Comparison of ENCODE assay signal across 1 cellular context in genomic region chr7:20560325-20561180, GRCh38.
A peak's percentile ranks its signal among the peaks of the same experiment; 100 is the strongest.
TF ChIP-seq lines count a peak whose summit lies in the region.

No MANE protein-coding gene starts in this region.

TF ChIP-seq in HepG2, 621 proteins besides CTCF, POLR2A, EP300 and RAD21 (continued from another document and continues in another):
- TF ChIP-seq, protein P1, sequence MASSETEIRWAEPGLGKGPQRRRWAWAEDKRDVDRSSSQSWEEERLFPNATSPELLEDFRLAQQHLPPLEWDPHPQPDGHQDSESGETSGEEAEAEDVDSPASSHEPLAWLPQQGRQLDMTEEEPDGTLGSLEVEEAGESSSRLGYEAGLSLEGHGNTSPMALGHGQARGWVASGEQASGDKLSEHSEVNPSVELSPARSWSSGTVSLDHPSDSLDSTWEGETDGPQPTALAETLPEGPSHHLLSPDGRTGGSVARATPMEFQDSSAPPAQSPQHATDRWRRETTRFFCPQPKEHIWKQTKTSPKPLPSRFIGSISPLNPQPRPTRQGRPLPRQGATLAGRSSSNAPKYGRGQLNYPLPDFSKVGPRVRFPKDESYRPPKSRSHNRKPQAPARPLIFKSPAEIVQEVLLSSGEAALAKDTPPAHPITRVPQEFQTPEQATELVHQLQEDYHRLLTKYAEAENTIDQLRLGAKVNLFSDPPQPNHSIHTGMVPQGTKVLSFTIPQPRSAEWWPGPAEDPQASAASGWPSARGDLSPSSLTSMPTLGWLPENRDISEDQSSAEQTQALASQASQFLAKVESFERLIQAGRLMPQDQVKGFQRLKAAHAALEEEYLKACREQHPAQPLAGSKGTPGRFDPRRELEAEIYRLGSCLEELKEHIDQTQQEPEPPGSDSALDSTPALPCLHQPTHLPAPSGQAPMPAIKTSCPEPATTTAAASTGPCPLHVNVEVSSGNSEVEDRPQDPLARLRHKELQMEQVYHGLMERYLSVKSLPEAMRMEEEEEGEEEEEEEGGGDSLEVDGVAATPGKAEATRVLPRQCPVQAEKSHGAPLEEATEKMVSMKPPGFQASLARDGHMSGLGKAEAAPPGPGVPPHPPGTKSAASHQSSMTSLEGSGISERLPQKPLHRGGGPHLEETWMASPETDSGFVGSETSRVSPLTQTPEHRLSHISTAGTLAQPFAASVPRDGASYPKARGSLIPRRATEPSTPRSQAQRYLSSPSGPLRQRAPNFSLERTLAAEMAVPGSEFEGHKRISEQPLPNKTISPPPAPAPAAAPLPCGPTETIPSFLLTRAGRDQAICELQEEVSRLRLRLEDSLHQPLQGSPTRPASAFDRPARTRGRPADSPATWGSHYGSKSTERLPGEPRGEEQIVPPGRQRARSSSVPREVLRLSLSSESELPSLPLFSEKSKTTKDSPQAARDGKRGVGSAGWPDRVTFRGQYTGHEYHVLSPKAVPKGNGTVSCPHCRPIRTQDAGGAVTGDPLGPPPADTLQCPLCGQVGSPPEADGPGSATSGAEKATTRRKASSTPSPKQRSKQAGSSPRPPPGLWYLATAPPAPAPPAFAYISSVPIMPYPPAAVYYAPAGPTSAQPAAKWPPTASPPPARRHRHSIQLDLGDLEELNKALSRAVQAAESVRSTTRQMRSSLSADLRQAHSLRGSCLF (CRISPR knock-in tag; IDR thresholded peaks at IDR 0.05; ENCODE audit: borderline replicate concordance) = no peak
- TF ChIP-seq XRCC5 (optimal IDR thresholded peaks at IDR 0.05; ENCODE audit: low read length) (no peak), KDM5B (CRISPR knock-in tag; IDR thresholded peaks at IDR 0.05; ENCODE audit: borderline replicate concordance) (peak; percentile 46; the same call in 1 of the 2 replicates), ZNF18 (CRISPR knock-in tag; IDR thresholded peaks at IDR 0.05; ENCODE audit: insufficient replicate concordance) (no peak), GATAD2A (CRISPR knock-in tag; IDR thresholded peaks at IDR 0.05) (peak; percentile 28; the same call in 1 of the 2 replicates), ESRRA (CRISPR knock-in tag; IDR thresholded peaks at IDR 0.05; ENCODE audit: low read depth) (no peak), ZMYM2 (CRISPR knock-in tag; IDR thresholded peaks at IDR 0.05) (no peak), ZNF564 (CRISPR knock-in tag; IDR thresholded peaks at IDR 0.05) (no peak), ZSCAN31 (CRISPR knock-in tag; IDR thresholded peaks at IDR 0.05; ENCODE audit: low read depth) (no peak), RBAK (CRISPR knock-in tag; IDR thresholded peaks at IDR 0.05) (no peak), SALL2 (CRISPR knock-in tag; IDR thresholded peaks at IDR 0.05) (no peak), CCDC6 (CRISPR knock-in tag; IDR thresholded peaks at IDR 0.05) (no peak), DMAP1 (CRISPR knock-in tag; IDR thresholded peaks at IDR 0.05) (no peak), ZNF652 (CRISPR knock-in tag; IDR thresholded peaks at IDR 0.05; ENCODE audit: borderline replicate concordance, low read depth) (no peak), ZFP90 (CRISPR knock-in tag; IDR thresholded peaks at IDR 0.05; ENCODE audit: borderline replicate concordance) (no peak), GPN1 (CRISPR knock-in tag; IDR thresholded peaks at IDR 0.05; ENCODE audit: borderline replicate concordance) (no peak), ZBTB8A (CRISPR knock-in tag; IDR thresholded peaks at IDR 0.05; ENCODE audit: borderline replicate concordance, low read depth) (no peak), SKI (IDR thresholded peaks at IDR 0.05; ENCODE audit: partially characterized antibody) (no peak), MAFK (conservative IDR thresholded peaks at IDR 0.05 in 1 of 2, IDR thresholded peaks at IDR 0.05 in 1 of 2; ENCODE audit: low read length in 2 of 2) (no peak), KAT8 (CRISPR knock-in tag; IDR thresholded peaks at IDR 0.05) (peak; percentile 49; the same call in 1 of the 2 replicates), AGO1 (IDR thresholded peaks at IDR 0.05; ENCODE audit: low read depth, low read length, poor library complexity, severe bottlenecking) (no peak), ZNF792 (CRISPR knock-in tag; IDR thresholded peaks at IDR 0.05) (no peak), ZC3H13 (CRISPR knock-in tag; IDR thresholded peaks at IDR 0.05) (no peak), ZNF326 (CRISPR knock-in tag; IDR thresholded peaks at IDR 0.05; ENCODE audit: borderline replicate concordance) (no peak), KDM5A (IDR thresholded peaks at IDR 0.05; ENCODE audit: borderline replicate concordance, low read length) (no peak), GTF2F1 (IDR thresholded peaks at IDR 0.05; ENCODE audit: low read length) (no peak), HNF4A (CRISPR knock-in tag; IDR thresholded peaks at IDR 0.05) (no peak), ZNF317 (CRISPR knock-in tag; IDR thresholded peaks at IDR 0.05) (no peak), NFKB2 (CRISPR knock-in tag; IDR thresholded peaks at IDR 0.05; ENCODE audit: borderline replicate concordance) (no peak; the same call in 1 of the 2 replicates), ZNF577 (CRISPR knock-in tag; IDR thresholded peaks at IDR 0.05; ENCODE audit: borderline replicate concordance, low read depth) (no peak), GLI4 (CRISPR knock-in tag; IDR thresholded peaks at IDR 0.05; ENCODE audit: borderline replicate concordance) (no peak), PITX1 (CRISPR knock-in tag; IDR thresholded peaks at IDR 0.05) (no peak), ZNF709 (CRISPR knock-in tag; IDR thresholded peaks at IDR 0.05) (no peak), REPIN1 (CRISPR knock-in tag; IDR thresholded peaks at IDR 0.05; ENCODE audit: borderline replicate concordance, low read depth) (no peak), ZNF292 (CRISPR knock-in tag; IDR thresholded peaks at IDR 0.05; ENCODE audit: borderline replicate concordance, low read depth) (0 out of 2 replicates have a peak, but pooled peaks have one; percentile 45), KLF15 (CRISPR knock-in tag; IDR thresholded peaks at IDR 0.05; ENCODE audit: borderline replicate concordance) (no peak), ZNF142 (CRISPR knock-in tag; IDR thresholded peaks at IDR 0.05) (no peak), POGZ (CRISPR knock-in tag; IDR thresholded peaks at IDR 0.05) (0 out of 2 replicates have a peak, but pooled peaks have one; percentile 31), GATAD1 (CRISPR knock-in tag; IDR thresholded peaks at IDR 0.05) (no peak), HIVEP1 (CRISPR knock-in tag; IDR thresholded peaks at IDR 0.05) (peak; percentile 26; the same call in 1 of the 2 replicates)
- TF ChIP-seq, protein P2, sequence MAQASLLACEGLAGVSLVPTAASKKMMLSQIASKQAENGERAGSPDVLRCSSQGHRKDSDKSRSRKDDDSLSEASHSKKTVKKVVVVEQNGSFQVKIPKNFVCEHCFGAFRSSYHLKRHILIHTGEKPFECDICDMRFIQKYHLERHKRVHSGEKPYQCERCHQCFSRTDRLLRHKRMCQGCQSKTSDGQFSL (CRISPR knock-in tag; IDR thresholded peaks at IDR 0.05) = no peak
- TF ChIP-seq, protein P3, sequence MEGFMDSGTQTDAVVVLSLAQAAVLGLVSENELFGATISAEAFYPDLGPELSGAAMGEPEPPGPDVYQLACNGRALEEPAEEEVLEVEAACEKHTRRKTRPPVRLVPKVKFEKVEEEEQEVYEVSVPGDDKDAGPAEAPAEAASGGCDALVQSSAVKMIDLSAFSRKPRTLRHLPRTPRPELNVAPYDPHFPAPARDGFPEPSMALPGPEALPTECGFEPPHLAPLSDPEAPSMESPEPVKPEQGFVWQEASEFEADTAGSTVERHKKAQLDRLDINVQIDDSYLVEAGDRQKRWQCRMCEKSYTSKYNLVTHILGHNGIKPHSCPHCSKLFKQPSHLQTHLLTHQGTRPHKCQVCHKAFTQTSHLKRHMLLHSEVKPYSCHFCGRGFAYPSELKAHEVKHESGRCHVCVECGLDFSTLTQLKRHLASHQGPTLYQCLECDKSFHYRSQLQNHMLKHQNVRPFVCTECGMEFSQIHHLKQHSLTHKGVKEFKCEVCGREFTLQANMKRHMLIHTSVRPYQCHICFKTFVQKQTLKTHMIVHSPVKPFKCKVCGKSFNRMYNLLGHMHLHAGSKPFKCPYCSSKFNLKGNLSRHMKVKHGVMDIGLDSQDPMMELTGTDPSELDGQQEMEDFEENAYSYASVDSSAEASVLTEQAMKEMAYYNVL (CRISPR knock-in tag; IDR thresholded peaks at IDR 0.05; ENCODE audit: borderline replicate concordance) = no peak
- TF ChIP-seq, protein P4, sequence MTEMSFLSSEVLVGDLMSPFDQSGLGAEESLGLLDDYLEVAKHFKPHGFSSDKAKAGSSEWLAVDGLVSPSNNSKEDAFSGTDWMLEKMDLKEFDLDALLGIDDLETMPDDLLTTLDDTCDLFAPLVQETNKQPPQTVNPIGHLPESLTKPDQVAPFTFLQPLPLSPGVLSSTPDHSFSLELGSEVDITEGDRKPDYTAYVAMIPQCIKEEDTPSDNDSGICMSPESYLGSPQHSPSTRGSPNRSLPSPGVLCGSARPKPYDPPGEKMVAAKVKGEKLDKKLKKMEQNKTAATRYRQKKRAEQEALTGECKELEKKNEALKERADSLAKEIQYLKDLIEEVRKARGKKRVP (CRISPR knock-in tag; IDR thresholded peaks at IDR 0.05) = no peak
- TF ChIP-seq, protein P5, sequence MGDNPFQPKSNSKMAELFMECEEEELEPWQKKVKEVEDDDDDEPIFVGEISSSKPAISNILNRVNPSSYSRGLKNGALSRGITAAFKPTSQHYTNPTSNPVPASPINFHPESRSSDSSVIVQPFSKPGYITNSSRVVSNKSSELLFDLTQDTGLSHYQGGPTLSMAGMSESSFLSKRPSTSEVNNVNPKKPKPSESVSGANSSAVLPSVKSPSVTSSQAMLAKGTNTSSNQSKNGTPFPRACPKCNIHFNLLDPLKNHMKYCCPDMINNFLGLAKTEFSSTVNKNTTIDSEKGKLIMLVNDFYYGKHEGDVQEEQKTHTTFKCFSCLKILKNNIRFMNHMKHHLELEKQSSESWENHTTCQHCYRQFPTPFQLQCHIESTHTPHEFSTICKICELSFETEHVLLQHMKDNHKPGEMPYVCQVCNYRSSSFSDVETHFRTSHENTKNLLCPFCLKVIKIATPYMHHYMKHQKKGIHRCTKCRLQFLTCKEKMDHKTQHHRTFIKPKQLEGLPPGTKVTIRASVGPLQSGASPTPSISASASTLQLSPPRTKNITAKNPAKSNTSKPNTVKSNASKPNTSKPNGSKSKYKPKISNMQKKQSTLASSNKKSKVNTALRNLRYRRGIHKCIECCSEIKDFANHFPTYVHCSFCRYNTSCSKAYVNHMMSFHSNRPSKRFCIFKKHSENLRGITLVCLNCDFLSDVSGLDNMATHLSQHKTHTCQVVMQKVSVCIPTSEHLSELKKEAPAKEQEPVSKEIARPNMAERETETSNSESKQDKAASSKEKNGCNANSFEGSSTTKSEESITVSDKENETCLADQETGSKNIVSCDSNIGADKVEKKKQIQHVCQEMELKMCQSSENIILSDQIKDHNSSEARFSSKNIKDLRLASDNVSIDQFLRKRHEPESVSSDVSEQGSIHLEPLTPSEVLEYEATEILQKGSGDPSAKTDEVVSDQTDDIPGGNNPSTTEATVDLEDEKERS (CRISPR knock-in tag; IDR thresholded peaks at IDR 0.05) = no peak
